ENCODE assay signal across 23 cellular contexts in genomic region chr15:84659904-84660781, GRCh38. TPM values are rescaled to one million over a fixed set of nuclear protein-coding genes. Genes with fewer than 3 reads are reported as not detected.
DNase-seq lines count a peak whose midpoint lies in the region; ATAC-seq, FAIRE-seq and TF ChIP-seq lines count a peak whose summit lies in the region.
"Had no signal": no experiment of that assay in that cellular context is flagged by ENCODE, and none has a peak within 500 bp of the region (broad histone marks: within the 10 kb centered on the region; RNA-seq: fewer than 3 reads in every experiment).

No MANE protein-coding gene starts in this region.

- H3K36me3 ChIP-seq in GM23338 (ENCODE audit: insufficient read depth) = no peaks in the 10 kb centered on the region
- H3K36me3 ChIP-seq in naive thymus-derived CD4-positive, alpha-beta T cell (ENCODE audit: control insufficient read depth in 2 of 3, insufficient read depth in 3 of 3, low read length in 3 of 3) = no peaks in the 10 kb centered on the region
- H3K36me3 ChIP-seq in sigmoid colon = peaks cover 0 to 7% (median 0%) of the 10 kb centered on the region in 4 donors

- H3K27me3 ChIP-seq in GM23338 (ENCODE audit: insufficient read depth) (peaks cover 12% of the 10 kb centered on the region), sigmoid colon (no peaks in the 10 kb centered on the region)
- H3K27me3 ChIP-seq in naive thymus-derived CD4-positive, alpha-beta T cell (ENCODE audit: control insufficient read depth in 2 of 2, insufficient read depth in 2 of 2, low read length in 2 of 2) = no peaks in the 10 kb centered on the region
- H3K27me3 ChIP-seq: SJSA1, upper lobe of left lung had no signal

- H3K4me3 ChIP-seq in GM23338 (no peak overlapping the region), sigmoid colon (no peak overlapping the region)
- no peak overlapping the region for H3K4me3 ChIP-seq in naive thymus-derived CD4-positive, alpha-beta T cell (ENCODE audit: low read length)
- H3K4me3 ChIP-seq: SJSA1, upper lobe of left lung had no signal

- H3K27ac Mint-ChIP-seq in activated CD4-positive, alpha-beta T cell treated with anti-CD3 and anti-CD28 coated beads, Interleukin-2, amount 10 ng/mL, durations not matched to agents 24 days and 14 days = peak overlapping the region; percentile 3
- no peak overlapping the region; the same call in 1 of the 2 replicates for H3K27ac Mint-ChIP-seq in GM23338
- H3K27ac Mint-ChIP-seq in WTC11 = peak overlapping the region; percentile 57; the same call in 1 of the 2 replicates
- H3K27ac Mint-ChIP-seq in naive thymus-derived CD4-positive, alpha-beta T cell = peak overlapping the region in 5 of 9 donors; percentile 45 to 85 (median 69)
- H3K27ac Mint-ChIP-seq: T-helper 2 cell treated with Interferon-gamma antibody and Interleukin-4, amounts not matched to agents 5 μg/mL and 100 μg/mL, for 36 hours had no signal

- H4K20me1 ChIP-seq in GM23338 (replicated peaks; ENCODE audit: insufficient read depth) = peaks cover 12% of the 10 kb centered on the region; the same call in 1 of the 2 replicates

- no peaks in the 10 kb centered on the region for H3K9me2 ChIP-seq in GM23338 (ENCODE audit: insufficient read depth)

- no peak for DNase-seq in activated CD4-positive, alpha-beta T cell treated with anti-CD3 and anti-CD28 coated beads, Interleukin-2, amount 10 ng/mL, durations not matched to agents 24 days and 14 days
- DNase-seq in activated CD4-positive, alpha-beta T cell treated with anti-CD3 and anti-CD28 coated beads, Interleukin-2, amount 50 U/mL, for 4 hours = no peak
- DNase-seq in GM23338 (ENCODE audit: low spot score) (no peak), WTC11 (ENCODE audit: low spot score) (no peak), sigmoid colon (no peak), HTR-8/SVneo (ENCODE audit: insufficient read length, low spot score) (no peak)
- DNase-seq in naive thymus-derived CD4-positive, alpha-beta T cell = no peak
- DNase-seq: activated gamma-delta T cell treated with Interleukin-2 at 50 U/mL for 16 hours; CD8-positive, alpha-beta T cell; EL; hippocampal formation; kidney glomerular epithelial cell; NCI-H1930; NCI-H510A; occipital lobe; stimulated activated CD4-positive, alpha-beta T cell treated with anti-CD3 and anti-CD28 coated beads, Interleukin-15, amount 100 ng/mL, for 24 hours; stimulated activated naive CD4-positive, alpha-beta T cell; upper lobe of left lung had no signal

- no peak for TF ChIP-seq POLR2A in sigmoid colon (IDR thresholded peaks at IDR 0.05)

- no peaks in the 10 kb centered on the region for H3K27me3 Mint-ChIP-seq in activated CD4-positive, alpha-beta T cell treated with anti-CD3 and anti-CD28 coated beads, Interleukin-2, amount 10 ng/mL, durations not matched to agents 24 days and 14 days
- H3K27me3 Mint-ChIP-seq in GM23338 (ENCODE audit: insufficient read depth, low read depth, poor library complexity) = peaks cover 20% of the 10 kb centered on the region
- H3K27me3 Mint-ChIP-seq in WTC11 (ENCODE audit: low read depth) = peaks cover 18% of the 10 kb centered on the region
- H3K27me3 Mint-ChIP-seq in naive thymus-derived CD4-positive, alpha-beta T cell = no peaks in the 10 kb centered on the region

- no peak for TF ChIP-seq CTCF in GM23338 (conservative IDR thresholded peaks at IDR 0.05; ENCODE audit: low read depth in 2 of 2)
- TF ChIP-seq CTCF in WTC11 (IDR thresholded peaks at IDR 0.05) = no peak
- no peak for TF ChIP-seq CTCF in sigmoid colon (IDR thresholded peaks at IDR 0.05)

- FAIRE-seq in HTR-8/SVneo (lab: Jason Lieb, UNC) = no peak
- FAIRE-seq: astrocyte, GM19239 had no signal

- TF ChIP-seq EP300 in sigmoid colon (IDR thresholded peaks at IDR 0.05) = no peak

- H3K9me3 Mint-ChIP-seq in activated CD4-positive, alpha-beta T cell treated with anti-CD3 and anti-CD28 coated beads, Interleukin-2, amount 10 ng/mL, durations not matched to agents 24 days and 14 days = no peaks in the 10 kb centered on the region
- H3K9me3 Mint-ChIP-seq in GM23338 = no peaks in the 10 kb centered on the region
- H3K9me3 Mint-ChIP-seq in WTC11 = no peaks in the 10 kb centered on the region
- H3K9me3 Mint-ChIP-seq in naive thymus-derived CD4-positive, alpha-beta T cell = no peaks in the 10 kb centered on the region
- H3K9me3 Mint-ChIP-seq: CD8-positive, alpha-beta T cell; T-helper 2 cell treated with Interferon-gamma antibody and Interleukin-4, amounts not matched to agents 5 μg/mL and 100 μg/mL, for 36 hours had no signal

- 84% methylated on average over 4 of the region's 4 CpGs for WGBS in sigmoid colon, 2 donors

- H3K4me1 ChIP-seq in GM23338 (ENCODE audit: insufficient read depth) (peaks cover 27% of the 10 kb centered on the region), sigmoid colon (peaks cover 0 to 24% (median 12%) of the 10 kb centered on the region in 4 donors)
- H3K4me1 ChIP-seq in naive thymus-derived CD4-positive, alpha-beta T cell (ENCODE audit: control insufficient read depth in 2 of 2, insufficient read depth in 2 of 2, low read length in 2 of 2) = peaks cover 8 to 18% of the 10 kb centered on the region in 2 donors

- peaks cover 19% of the 10 kb centered on the region for H3F3A ChIP-seq in GM23338 (replicated peaks; ENCODE audit: low read depth)

- H3K4me2 ChIP-seq in GM23338 = 0 out of 2 replicates have a peak overlapping the region, but pooled peaks have one; percentile 14

- H3K27ac ChIP-seq in GM23338 (ENCODE audit: low read depth) (no peak overlapping the region), sigmoid colon (no peak overlapping the region)
- no peak overlapping the region for H3K27ac ChIP-seq in naive thymus-derived CD4-positive, alpha-beta T cell (ENCODE audit: low read depth, low read length)
- H3K27ac ChIP-seq: SJSA1 had no signal

- no peaks in the 10 kb centered on the region for H3K9me3 ChIP-seq in naive thymus-derived CD4-positive, alpha-beta T cell (ENCODE audit: control insufficient read depth in 2 of 3, low read length in 3 of 3)
- no peaks in the 10 kb centered on the region for H3K9me3 ChIP-seq in sigmoid colon
- H3K9me3 ChIP-seq: SJSA1, upper lobe of left lung had no signal

- no peak overlapping the region for H2AFZ ChIP-seq in GM23338

- intact Hi-C loops in activated CD4-positive, alpha-beta T cell treated with anti-CD3 and anti-CD28 coated beads, Interleukin-2, amount 10 ng/mL, durations not matched to agents 24 days and 14 days (cut with micrococcal nuclease) = no loop called here
- intact Hi-C loops in naive thymus-derived CD4-positive, alpha-beta T cell (cut with micrococcal nuclease) = no loop called here
- intact Hi-C loops in sigmoid colon (cut with DNase I) = loop anchor here (2.0 to 5.0 kb wide), 4 partner anchors 42 to 267 kb away; no protein-coding TSS in a partner anchor

- CTCF ChIA-PET in WTC11 (lab: Charles Lee) = interaction anchor here (0.6 to 7.5 kb wide), 7 partner anchors 22 to 268 kb away, joined by 3 to 63 read pairs (median 9); partner anchors contain the start of gene ZSCAN2
- CTCF ChIA-PET in naive thymus-derived CD4-positive, alpha-beta T cell (lab: Charles Lee) = interaction anchor here (0.6 to 1.7 kb wide), 3 partner anchors 72 to 87 kb away, joined by 3 to 6 read pairs (median 3); no protein-coding TSS in a partner anchor

- H3K4me3 Mint-ChIP-seq in activated CD4-positive, alpha-beta T cell treated with anti-CD3 and anti-CD28 coated beads, Interleukin-2, amount 10 ng/mL, durations not matched to agents 24 days and 14 days = no peak overlapping the region
- H3K4me3 Mint-ChIP-seq in GM23338 (no peak overlapping the region), WTC11 (no peak overlapping the region)
- peak overlapping the region in 7 of 10 donors; percentile 10 to 82 (median 29) for H3K4me3 Mint-ChIP-seq in naive thymus-derived CD4-positive, alpha-beta T cell

- H3K4me1 Mint-ChIP-seq in activated CD4-positive, alpha-beta T cell treated with anti-CD3 and anti-CD28 coated beads, Interleukin-2, amount 10 ng/mL, durations not matched to agents 24 days and 14 days = peaks cover 14% of the 10 kb centered on the region
- H3K4me1 Mint-ChIP-seq in GM23338 = peaks cover 28% of the 10 kb centered on the region
- peaks cover 26% of the 10 kb centered on the region for H3K4me1 Mint-ChIP-seq in WTC11
- peaks cover 8 to 34% (median 26%) of the 10 kb centered on the region in 7 donors for H3K4me1 Mint-ChIP-seq in naive thymus-derived CD4-positive, alpha-beta T cell

- H3K79me2 ChIP-seq in GM23338 (replicated peaks; ENCODE audit: insufficient read depth) = no peaks in the 10 kb centered on the region

- H3K36me3 Mint-ChIP-seq in activated CD4-positive, alpha-beta T cell treated with anti-CD3 and anti-CD28 coated beads, Interleukin-2, amount 10 ng/mL, durations not matched to agents 24 days and 14 days (ENCODE audit: low read depth) = peaks cover 15% of the 10 kb centered on the region
- H3K36me3 Mint-ChIP-seq in GM23338 (ENCODE audit: low read depth) (peaks cover 5% of the 10 kb centered on the region; the same call in 2 of the 3 replicates), WTC11 (no peaks in the 10 kb centered on the region)
- H3K36me3 Mint-ChIP-seq in naive thymus-derived CD4-positive, alpha-beta T cell = peaks cover 0 to 4% (median 3%) of the 10 kb centered on the region in 5 donors

- ATAC-seq in GM23338 = no peak
- ATAC-seq in WTC11 = no peak
- ATAC-seq in naive thymus-derived CD4-positive, alpha-beta T cell = no peak
- ATAC-seq in HG02840 (IDR thresholded peaks at IDR 0.05; ENCODE audit: low FRiP score, unreplicated experiment) = no peak
- ATAC-seq: CD8-positive, alpha-beta T cell had no signal

- POLR2A ChIA-PET in WTC11 (lab: Charles Lee) = interaction anchor here (1.9 kb wide), 1 partner anchor 56 kb away, joined by 8 read pairs; the partner anchor contains the start of gene SEC11A
- POLR2A ChIA-PET in naive thymus-derived CD4-positive, alpha-beta T cell (lab: Charles Lee) = interaction anchor here (0.6 to 2.1 kb wide), 6 partner anchors 28 to 90 kb away, joined by 3 to 8 read pairs (median 4); no protein-coding TSS in a partner anchor

RNA-seq across cellular contexts. Expression of gene NMB, which starts 2.1 kb away (rescaled TPM):
- 2.8 and 3.7 TPM in 2 replicates for total RNA-seq in activated CD4-positive, alpha-beta T cell treated with anti-CD3 and anti-CD28 coated beads, Interleukin-2, amount 10 ng/mL, durations not matched to agents 24 days and 14 days
- 19.8 and 22.0 TPM in 2 replicates for total RNA-seq in GM23338 (2014; rRNA removed; shearing (Covaris generic))
- polyA plus RNA-seq in GM23338 (2016; fragmentation: Nextera tagmentation; extraction: Ambion mirVana) (17.0 and 18.1 TPM in 2 replicates), sigmoid colon (1 to 10 TPM in 2 of 3 donors, under 1 TPM in 1; 0.69 to 8.2 (median 1.2) TPM)
- total RNA-seq in WTC11 (2021) (14.9 to 16.2 TPM (median 15.3 TPM) in 3 replicates), sigmoid colon (1 to 10 TPM; 3.0 to 8.9 (median 8.0) TPM)
- total RNA-seq in naive thymus-derived CD4-positive, alpha-beta T cell = 1 to 10 TPM; 1.2 to 3.1 (median 2.9) TPM
- polyA plus RNA-seq in naive thymus-derived CD4-positive, alpha-beta T cell = 1 to 10 TPM; 4.2 to 5.2 TPM

RNA-seq across cellular contexts. Expression of gene WDR73, which starts 6.1 kb away (rescaled TPM):
- 24.5 and 28.0 TPM in 2 replicates for total RNA-seq in activated CD4-positive, alpha-beta T cell treated with anti-CD3 and anti-CD28 coated beads, Interleukin-2, amount 10 ng/mL, durations not matched to agents 24 days and 14 days
- total RNA-seq in GM23338 (2014; rRNA removed; shearing (Covaris generic)) = 25.2 and 29.3 TPM in 2 replicates
- polyA plus RNA-seq in GM23338 (2016; fragmentation: Nextera tagmentation; extraction: Ambion mirVana) (14.8 TPM in 2 replicates), sigmoid colon (10 to 100 TPM in 2 of 3 donors, 1 to 10 TPM in 1; 6.7 to 18.7 (median 10.8) TPM)
- total RNA-seq in WTC11 (2021) (21.2 to 22.6 TPM (median 21.4 TPM) in 3 replicates), sigmoid colon (10 to 100 TPM; 16.8 to 22.7 (median 19.2) TPM)
- total RNA-seq in naive thymus-derived CD4-positive, alpha-beta T cell = 10 to 100 TPM; 26.8 to 47.7 (median 33.1) TPM
- polyA plus RNA-seq in naive thymus-derived CD4-positive, alpha-beta T cell = 10 to 100 TPM; 22.0 to 26.1 TPM

RNA-seq across cellular contexts. Expression of gene SEC11A, which starts 55.8 kb away (rescaled TPM):
- 101 and 108 TPM in 2 replicates for total RNA-seq in activated CD4-positive, alpha-beta T cell treated with anti-CD3 and anti-CD28 coated beads, Interleukin-2, amount 10 ng/mL, durations not matched to agents 24 days and 14 days
- total RNA-seq in GM23338 (2014; rRNA removed; shearing (Covaris generic)) = 191 and 208 TPM in 2 replicates
- polyA plus RNA-seq in GM23338 (2016; fragmentation: Nextera tagmentation; extraction: Ambion mirVana) (238 and 257 TPM in 2 replicates), sigmoid colon (100 to 1,000 TPM; 152 to 216 (median 166) TPM)
- total RNA-seq in WTC11 (2021) (214 to 228 TPM (median 217 TPM) in 3 replicates), sigmoid colon (100 to 1,000 TPM in 2 of 4 donors, 10 to 100 TPM in 2; 83.9 to 153 (median 112) TPM)
- total RNA-seq in naive thymus-derived CD4-positive, alpha-beta T cell = 100 to 1,000 TPM in 1 of 5 experiments, 10 to 100 TPM in 4; 54.3 to 108 (median 63.5) TPM
- polyA plus RNA-seq in naive thymus-derived CD4-positive, alpha-beta T cell = 100 to 1,000 TPM; 116 to 136 TPM

RNA-seq across cellular contexts. Expression of gene ZSCAN2, which starts 59.3 kb away (rescaled TPM):
- 6.8 TPM in 2 replicates for total RNA-seq in activated CD4-positive, alpha-beta T cell treated with anti-CD3 and anti-CD28 coated beads, Interleukin-2, amount 10 ng/mL, durations not matched to agents 24 days and 14 days
- 63.9 and 93.0 TPM in 2 replicates for total RNA-seq in GM23338 (2014; rRNA removed; shearing (Covaris generic))
- polyA plus RNA-seq in GM23338 (2016; fragmentation: Nextera tagmentation; extraction: Ambion mirVana) (42.7 and 45.8 TPM in 2 replicates), sigmoid colon (1 to 10 TPM; 2.4 to 6.9 (median 4.2) TPM)
- total RNA-seq in WTC11 (2021) (39.6 to 51.9 TPM (median 44.4 TPM) in 3 replicates), sigmoid colon (10 to 100 TPM in 1 of 4 donors, 1 to 10 TPM in 3; 4.2 to 17.0 (median 6.8) TPM)
- total RNA-seq in naive thymus-derived CD4-positive, alpha-beta T cell = 10 to 100 TPM in 2 of 5 experiments, 1 to 10 TPM in 3; 4.8 to 13.0 (median 6.8) TPM
- 10 to 100 TPM in 1 of 2 donors, 1 to 10 TPM in 1; 4.9 to 10.9 TPM for polyA plus RNA-seq in naive thymus-derived CD4-positive, alpha-beta T cell

Comparison
In these comparisons a context has a peak if more than half of its experiments do, and no peak if none do; other contexts are left out.
1. H3K4me3 Mint-ChIP-seq: peak in naive thymus-derived CD4-positive, alpha-beta T cell (7 of 10); none in activated CD4-positive, alpha-beta T cell treated with anti-CD3 and anti-CD28 coated beads, Interleukin-2, amount 10 ng/mL, durations not matched to agents 24 days and 14 days (single experiment), GM23338 (single experiment) and WTC11 (single experiment).